ENCODE assay signal across 8 cellular contexts in the genomic region with DNA sequence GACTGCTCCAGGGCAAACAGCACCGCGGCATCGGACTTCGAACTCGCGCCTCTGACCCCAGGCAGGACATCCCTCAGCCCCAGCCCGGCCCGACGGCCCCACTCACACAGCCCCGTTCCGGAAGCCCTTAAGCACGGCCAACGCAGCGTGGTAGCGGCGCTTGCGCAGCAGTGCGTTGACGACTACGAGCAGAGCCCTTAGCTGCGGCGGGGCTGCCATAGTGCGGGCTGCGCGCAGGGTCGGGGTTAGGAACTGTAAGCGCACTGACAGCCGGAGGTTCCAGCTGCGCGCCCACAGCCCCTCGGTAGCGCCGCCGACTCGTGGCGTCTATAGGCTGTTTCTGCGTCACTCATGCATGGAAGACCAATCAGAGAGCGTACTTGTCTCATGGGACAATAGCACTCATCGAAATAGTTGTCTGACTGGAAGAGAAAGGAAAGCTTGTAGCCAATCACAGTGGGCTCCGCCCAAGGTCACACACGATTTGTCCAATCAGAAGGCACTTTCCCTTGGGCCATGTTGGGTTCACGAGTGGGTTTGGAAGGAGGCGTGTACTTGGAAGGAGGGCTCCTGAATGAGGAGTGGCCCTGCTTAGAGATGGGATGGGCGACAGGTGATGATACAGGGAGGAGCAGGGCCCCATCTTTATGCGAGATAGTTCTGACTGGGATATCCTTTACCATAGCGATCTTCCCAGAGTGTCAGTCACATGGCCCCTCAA. TPM values are rescaled to one million over a fixed set of nuclear protein-coding genes. Genes with fewer than 3 reads are reported as not detected.
DNase-seq lines count a peak whose midpoint lies in the region; ATAC-seq and TF ChIP-seq lines count a peak whose summit lies in the region.

A gene with protein sequence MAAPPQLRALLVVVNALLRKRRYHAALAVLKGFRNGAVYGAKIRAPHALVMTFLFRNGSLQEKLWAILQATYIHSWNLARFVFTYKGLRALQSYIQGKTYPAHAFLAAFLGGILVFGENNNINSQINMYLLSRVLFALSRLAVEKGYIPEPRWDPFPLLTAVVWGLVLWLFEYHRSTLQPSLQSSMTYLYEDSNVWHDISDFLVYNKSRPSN (minus strand): TSS at position 322 of the 721 bp plus-strand sequence. CDS start 103 bp downstream, at position 219.

- ATAC-seq in GM19372 (IDR thresholded peaks at IDR 0.05; ENCODE audit: low read depth, unreplicated experiment) (peak; percentile 97), HG03521 (IDR thresholded peaks at IDR 0.05; ENCODE audit: unreplicated experiment) (peak; percentile 89)

- WGBS in lower leg skin, 2 donors, result 2 to 3% methylated on average over 27 to 31 of the region's 46 CpGs

- DNase-seq in C1 segment of cervical spinal cord (lab: John Stamatoyannopoulos, UW), result peak; percentile 54 to 98 (median 92)
- peak; percentile 98 for DNase-seq in NCI-H774 (lab: John Stamatoyannopoulos, UW)
- DNase-seq in activated CD4-positive, alpha-beta memory T cell treated with anti-CD3 and anti-CD28 coated beads, Interleukin-2, amount 10 ng/mL, durations not matched to agents 7 days and 5 days, result peak; percentile 93
- peak; percentile 86 for DNase-seq in ecto neural progenitor cell (ENCODE audit: low spot score)
- DNase-seq in lower leg skin (ENCODE audit: low spot score in 2 of 2), result peak; percentile 96
- peak; percentile 63 to 79 for DNase-seq in stimulated activated CD4-positive, alpha-beta T cell treated with anti-CD3 and anti-CD28 coated beads, Interleukin-4, amount 100 ng/mL, for 48 hours (ENCODE audit: low read depth in 2 of 2)

- H3K4me3 ChIP-seq in lower leg skin (ENCODE audit: low read depth, poor library complexity, severe bottlenecking), result peak within 1 kb of the TSS; percentile 75

- CTCF ChIA-PET in activated CD4-positive, alpha-beta memory T cell treated with anti-CD3 and anti-CD28 coated beads, Interleukin-2, amount 10 ng/mL, durations not matched to agents 7 days and 5 days (lab: Charles Lee), result interaction anchor here (0.6 to 3.2 kb wide), 9 partner anchors 10 to 275 kb away, joined by 3 to 12 read pairs (median 6); partner anchors contain the start of genes ACTL10 and ZNF341

- no peaks in the 10 kb centered on the region for H3K9me3 Mint-ChIP-seq in activated CD4-positive, alpha-beta memory T cell treated with anti-CD3 and anti-CD28 coated beads, Interleukin-2, amount 10 ng/mL, durations not matched to agents 7 days and 5 days

- H3K4me3 Mint-ChIP-seq in activated CD4-positive, alpha-beta memory T cell treated with anti-CD3 and anti-CD28 coated beads, Interleukin-2, amount 10 ng/mL, durations not matched to agents 7 days and 5 days, result peak within 1 kb of the TSS; percentile 85

- POLR2A ChIA-PET in activated CD4-positive, alpha-beta memory T cell treated with anti-CD3 and anti-CD28 coated beads, Interleukin-2, amount 10 ng/mL, durations not matched to agents 7 days and 5 days (lab: Charles Lee), result interaction anchor here (0.7 to 3.0 kb wide), 24 partner anchors 9 to 392 kb away, joined by 3 to 37 read pairs (median 6); partner anchors contain the start of genes ACTL10, CBFA2T2, CDK5RAP1 and CHMP4B

- H3K36me3 Mint-ChIP-seq in activated CD4-positive, alpha-beta memory T cell treated with anti-CD3 and anti-CD28 coated beads, Interleukin-2, amount 10 ng/mL, durations not matched to agents 7 days and 5 days (ENCODE audit: low read depth), result peaks cover 7% of the 10 kb centered on the region

- intact Hi-C loops in lower leg skin (cut with DNase I; ENCODE audit: low total_unique reads), result no loop called here

- H3K27me3 Mint-ChIP-seq in activated CD4-positive, alpha-beta memory T cell treated with anti-CD3 and anti-CD28 coated beads, Interleukin-2, amount 10 ng/mL, durations not matched to agents 7 days and 5 days, result no peaks in the 10 kb centered on the region

- TF ChIP-seq CTCF in lower leg skin (IDR thresholded peaks at IDR 0.05), result no peak

- peaks cover 28% of the 10 kb centered on the region for H3K4me1 Mint-ChIP-seq in activated CD4-positive, alpha-beta memory T cell treated with anti-CD3 and anti-CD28 coated beads, Interleukin-2, amount 10 ng/mL, durations not matched to agents 7 days and 5 days

- peak within 1 kb of the TSS; percentile 59 for H3K27ac Mint-ChIP-seq in activated CD4-positive, alpha-beta memory T cell treated with anti-CD3 and anti-CD28 coated beads, Interleukin-2, amount 10 ng/mL, durations not matched to agents 7 days and 5 days

- TF ChIP-seq POLR2A in lower leg skin (IDR thresholded peaks at IDR 0.05), result no peak

RNA-seq across cellular contexts. Expression of the gene that starts here (rescaled TPM):
- 10 to 100 TPM; 13.9 to 15.8 TPM for total RNA-seq in activated CD4-positive, alpha-beta memory T cell treated with anti-CD3 and anti-CD28 coated beads, Interleukin-2, amount 10 ng/mL, durations not matched to agents 7 days and 5 days
- 10 to 100 TPM; 12.5 to 34.1 (median 21.2) TPM for total RNA-seq in lower leg skin

Comparison
In these comparisons a context has a peak if more than half of its experiments do, and no peak if none do; other contexts are left out.
1. Peak in every context shown above with its lines: DNase-seq, ATAC-seq and H3K4me3 ChIP-seq.